ENCODE assay signal across 9 cellular contexts in genomic region chr16:56916571-56917403, GRCh38. TPM values are rescaled to one million over a fixed set of nuclear protein-coding genes. Genes with fewer than 3 reads are reported as not detected.
DNase-seq lines count a peak whose midpoint lies in the region; ATAC-seq lines count a peak whose summit lies in the region.
"Had no signal": no experiment of that assay in that cellular context is flagged by ENCODE, and none has a peak within 500 bp of the region (broad histone marks: within the 10 kb centered on the region; RNA-seq: fewer than 3 reads in every experiment).

No MANE protein-coding gene starts in this region.

- H3K27me3 ChIP-seq in H7 (ENCODE audit: control insufficient read depth, insufficient read depth, low read length): no peaks in the 10 kb centered on the region

- peak; percentile 69 for ATAC-seq in HG02973 (IDR thresholded peaks at IDR 0.05; ENCODE audit: unreplicated experiment)

- no peak overlapping the region for H3K4me3 ChIP-seq in H7 (ENCODE audit: insufficient read depth, low read depth, low read length)

- peak; percentile 34 for DNase-seq in activated CD4-positive, alpha-beta T cell treated with anti-CD3 and anti-CD28 coated beads for 48 hours
- DNase-seq in activated CD4-positive, alpha-beta T cell treated with anti-CD3 and anti-CD28 coated beads, Interleukin-2, amount 50 U/mL, for 1 hour: no peak
- DNase-seq in activated CD4-positive, alpha-beta T cell treated with anti-CD3 and anti-CD28 coated beads, Interleukin-2, amount 50 U/mL, for 48 hours: peak; percentile 20 to 42
- peak; percentile 58 for DNase-seq in myocyte (ENCODE audit: low read depth)
- DNase-seq in glomerular visceral epithelial cell (ENCODE audit: extremely low spot score): no peak
- DNase-seq in H7: no peak
- no peak for DNase-seq in mesenteric fat pad (ENCODE audit: low spot score)

- H3K36me3 ChIP-seq in H7 (replicated peaks; ENCODE audit: control insufficient read depth, insufficient read depth, low read length): no peaks in the 10 kb centered on the region

RNA-seq across cellular contexts. Expression of gene HERPUD1, which starts 15.2 kb away (rescaled TPM):
- 255 and 327 TPM in 2 replicates for total RNA-seq in myocyte
- 339 TPM for polyA plus RNA-seq in myocyte (2012)
- total RNA-seq in H7 (2014; rRNA removed; shearing (Covaris generic)): 27.1 and 30.1 TPM in 2 replicates
- 186 TPM for total RNA-seq in mesenteric fat pad

RNA-seq across cellular contexts. Expression of gene CETP, which starts 45.0 kb away (rescaled TPM):
- total RNA-seq in myocyte (0.10 TPM in 1 of 2 replicates, not detected in the other), mesenteric fat pad (6.4 TPM)
- 0.19 TPM for polyA plus RNA-seq in myocyte (2012)
- total RNA-seq in H7 (2014; rRNA removed; shearing (Covaris generic)): not detected in 2 replicates

RNA-seq across cellular contexts. Expression of gene SLC12A3, which starts 51.8 kb away (rescaled TPM):
- total RNA-seq in myocyte: 0.16 TPM in 1 of 2 replicates, not detected in the other
- polyA plus RNA-seq in myocyte (2012): 0.06 TPM
- total RNA-seq in H7 (2014; rRNA removed; shearing (Covaris generic)): not detected in 2 replicates
- not detected for total RNA-seq in mesenteric fat pad
- total RNA-seq: glomerular endothelial cell had no signal

Comparison
In these comparisons a context has a peak if more than half of its experiments do, and no peak if none do; other contexts are left out.
1. DNase-seq: peak in activated CD4-positive, alpha-beta T cell treated with anti-CD3 and anti-CD28 coated beads for 48 hours (single experiment), activated CD4-positive, alpha-beta T cell treated with anti-CD3 and anti-CD28 coated beads, Interleukin-2, amount 50 U/mL, for 48 hours (2 of 2) and myocyte (single experiment); none in activated CD4-positive, alpha-beta T cell treated with anti-CD3 and anti-CD28 coated beads, Interleukin-2, amount 50 U/mL, for 1 hour (single experiment), glomerular visceral epithelial cell (single experiment), H7 (single experiment) and mesenteric fat pad (single experiment).